ENCODE assay signal across 14 cellular contexts in the genomic region with DNA sequence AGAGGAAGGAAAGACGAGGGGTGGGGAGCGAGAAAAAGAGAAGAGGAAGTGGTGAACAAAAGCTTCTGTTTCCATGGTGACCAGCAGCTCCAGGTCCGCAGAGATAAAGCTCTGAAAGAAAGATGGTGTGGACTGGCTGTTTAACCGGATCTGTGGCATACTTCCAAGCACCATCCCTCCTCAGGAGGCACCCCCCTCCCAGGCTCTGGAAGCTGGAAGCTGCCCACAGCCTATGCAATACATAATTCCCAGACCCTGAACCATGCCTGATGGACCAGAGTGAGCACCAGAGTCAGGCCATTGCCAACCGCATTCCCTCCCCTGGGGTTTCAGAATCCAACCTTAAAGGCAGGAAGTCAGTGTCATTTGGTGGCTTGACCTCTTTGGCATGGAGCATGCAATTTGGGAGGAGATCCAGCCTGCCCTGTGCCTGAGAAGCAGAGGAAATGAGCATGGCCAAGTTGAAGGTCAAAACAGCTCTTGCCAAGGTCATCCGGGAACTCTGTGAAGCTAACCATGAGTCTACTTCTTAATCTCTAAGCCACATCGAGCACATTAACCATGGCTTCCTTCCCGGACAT. TPM values are rescaled to one million over a fixed set of nuclear protein-coding genes. Genes with fewer than 3 reads are reported as not detected.
DNase-seq lines count a peak whose midpoint lies in the region; ATAC-seq and TF ChIP-seq lines count a peak whose summit lies in the region.
"Had no signal": no experiment of that assay in that cellular context is flagged by ENCODE, and none has a peak within 500 bp of the region (broad histone marks: within the 10 kb centered on the region; RNA-seq: fewer than 3 reads in every experiment).

No MANE protein-coding gene starts in this region.

- 0 out of 2 replicates have a peak, but pooled peaks cover 2% of the 10 kb centered on the region for H3K4me1 ChIP-seq in Karpas-422 (ENCODE audit: low read length)
- no peaks in the 10 kb centered on the region for H3K4me1 ChIP-seq in MM.1S (ENCODE audit: low read length)
- H3K4me1 ChIP-seq: breast epithelium, Caco-2 had no signal

- no peaks in the 10 kb centered on the region for H3K9me3 Mint-ChIP-seq in activated T-helper 2 cell treated with anti-CD3 and anti-CD28 coated beads, Interferon-gamma antibody, Interleukin-2, Interleukin-4, amounts not matched to agents 10 μg/mL and 5 μg/mL and 100 μg/mL, durations not matched to agents 14 hours and 24 hours and 36 hours

- TF ChIP-seq CTCF in astrocyte of the cerebellum (IDR thresholded peaks at IDR 0.05; ENCODE audit: low read depth, low read length, missing control alignments) (no peak), MM.1S (IDR thresholded peaks at IDR 0.05; ENCODE audit: low read length) (no peak)

- H4K20me1 ChIP-seq in Karpas-422 (ENCODE audit: insufficient read depth, low read depth, low read length) = no peaks in the 10 kb centered on the region
- no peaks in the 10 kb centered on the region for H4K20me1 ChIP-seq in MM.1S (ENCODE audit: insufficient read depth, low read length)

- no peaks in the 10 kb centered on the region for H3K36me3 Mint-ChIP-seq in activated T-helper 2 cell treated with anti-CD3 and anti-CD28 coated beads, Interferon-gamma antibody, Interleukin-2, Interleukin-4, amounts not matched to agents 10 μg/mL and 5 μg/mL and 100 μg/mL, durations not matched to agents 14 hours and 24 hours and 36 hours (ENCODE audit: low read depth)

- intact Hi-C loops in activated T-helper 2 cell treated with anti-CD3 and anti-CD28 coated beads, Interferon-gamma antibody, Interleukin-2, Interleukin-4, amounts not matched to agents 10 μg/mL and 5 μg/mL and 100 μg/mL, durations not matched to agents 14 hours and 24 hours and 36 hours (cut with micrococcal nuclease) = no loop called here

- H3K4me3 Mint-ChIP-seq in activated T-helper 2 cell treated with anti-CD3 and anti-CD28 coated beads, Interferon-gamma antibody, Interleukin-2, Interleukin-4, amounts not matched to agents 10 μg/mL and 5 μg/mL and 100 μg/mL, durations not matched to agents 14 hours and 24 hours and 36 hours (ENCODE audit: low read depth) = no peak overlapping the region

- H3K9me3 ChIP-seq in Karpas-422 (ENCODE audit: low read length) = no peaks in the 10 kb centered on the region
- no peaks in the 10 kb centered on the region for H3K9me3 ChIP-seq in MM.1S (replicated peaks; ENCODE audit: insufficient read depth, low read length)
- H3K9me3 ChIP-seq: Caco-2 had no signal

- H3K4me3 ChIP-seq in Karpas-422 (ENCODE audit: low read length) = no peak overlapping the region
- H3K4me3 ChIP-seq in astrocyte of the cerebellum (ENCODE audit: low read depth, low read length) = no peak overlapping the region
- H3K4me3 ChIP-seq in MM.1S (ENCODE audit: low read length) = no peak overlapping the region
- H3K4me3 ChIP-seq: breast epithelium had no signal

- no peaks in the 10 kb centered on the region for H3F3A ChIP-seq in MM.1S (ENCODE audit: insufficient read depth, low read length)

- H3K36me3 ChIP-seq in Karpas-422 (ENCODE audit: insufficient read depth, low read length) (no peaks in the 10 kb centered on the region), MM.1S (replicated peaks; ENCODE audit: insufficient read depth, low read length) (no peaks in the 10 kb centered on the region)
- H3K36me3 ChIP-seq: breast epithelium had no signal

- H3K9ac ChIP-seq in Karpas-422 (ENCODE audit: low read length) = no peak overlapping the region
- no peak overlapping the region for H3K9ac ChIP-seq in MM.1S (ENCODE audit: low read length)

- H3K9me2 ChIP-seq in Karpas-422 (replicated peaks; ENCODE audit: insufficient read depth, low read length) = no peaks in the 10 kb centered on the region
- H3K9me2 ChIP-seq in MM.1S (replicated peaks; ENCODE audit: insufficient read depth, low read length) = no peaks in the 10 kb centered on the region

- in situ Hi-C loops in astrocyte of the cerebellum (cut with HindIII; ENCODE audit: low sequenced_read_pairs) = loop anchor here (5.0 kb wide), 1 partner anchor 56 kb away; no protein-coding TSS in a partner anchor

- H3K27ac ChIP-seq in Karpas-422 (ENCODE audit: low read length) (no peak overlapping the region), MM.1S (ENCODE audit: low read length) (no peak overlapping the region)
- H3K27ac ChIP-seq: VCaP had no signal

- H3K27me3 ChIP-seq in Karpas-422 (ENCODE audit: low read length) (no peaks in the 10 kb centered on the region), MM.1S (replicated peaks; ENCODE audit: insufficient read depth, low read length) (peaks cover 5% of the 10 kb centered on the region; the same call in 1 of the 2 replicates)

- H3K27ac Mint-ChIP-seq in activated T-helper 2 cell treated with anti-CD3 and anti-CD28 coated beads, Interferon-gamma antibody, Interleukin-2, Interleukin-4, amounts not matched to agents 10 μg/mL and 5 μg/mL and 100 μg/mL, durations not matched to agents 14 hours and 24 hours and 36 hours = no peak overlapping the region

- DNase-seq in EH (ENCODE audit: low read depth) (peak; percentile 51), Karpas-422 (peak; percentile 51), astrocyte of the cerebellum (ENCODE audit: low read depth) (peak; percentile 13), middle frontal gyrus (ENCODE audit: extremely low spot score, low spot score) (peak; percentile 40), MM.1S (no peak)
- DNase-seq in activated T-cell treated with anti-CD3 and anti-CD28 coated beads, Interleukin-2, amount 50 U/mL, for 1 hour = no peak
- DNase-seq in activated T-helper 2 cell treated with anti-CD3 and anti-CD28 coated beads, Interferon-gamma antibody, Interleukin-2, Interleukin-4, amounts not matched to agents 10 μg/mL and 5 μg/mL and 100 μg/mL, durations not matched to agents 14 hours and 24 hours and 36 hours (ENCODE audit: low spot score) = no peak
- DNase-seq: Caco-2, erythroblast, islet precursor cell, occipital lobe had no signal

- H3K4me1 Mint-ChIP-seq in activated T-helper 2 cell treated with anti-CD3 and anti-CD28 coated beads, Interferon-gamma antibody, Interleukin-2, Interleukin-4, amounts not matched to agents 10 μg/mL and 5 μg/mL and 100 μg/mL, durations not matched to agents 14 hours and 24 hours and 36 hours (ENCODE audit: low read depth) = peaks cover 2% of the 10 kb centered on the region

- H3K27me3 Mint-ChIP-seq in activated T-helper 2 cell treated with anti-CD3 and anti-CD28 coated beads, Interferon-gamma antibody, Interleukin-2, Interleukin-4, amounts not matched to agents 10 μg/mL and 5 μg/mL and 100 μg/mL, durations not matched to agents 14 hours and 24 hours and 36 hours (ENCODE audit: low read depth) = no peaks in the 10 kb centered on the region

- no peak for ATAC-seq in HG02938 (IDR thresholded peaks at IDR 0.05; ENCODE audit: unreplicated experiment)

- no peak overlapping the region for H3K4me2 ChIP-seq in Karpas-422 (ENCODE audit: low read depth, low read length, poor library complexity, severe bottlenecking)
- H3K4me2 ChIP-seq in MM.1S (ENCODE audit: low read depth, low read length) = no peak overlapping the region

- H3K79me2 ChIP-seq in Karpas-422 (ENCODE audit: low read length) (no peaks in the 10 kb centered on the region), MM.1S (ENCODE audit: low read length) (no peaks in the 10 kb centered on the region)

- H2AFZ ChIP-seq in Karpas-422 (ENCODE audit: low read length) (no peak overlapping the region), MM.1S (ENCODE audit: low read length) (no peak overlapping the region)

RNA-seq across cellular contexts. Expression of a gene that starts 22.2 kb away (rescaled TPM):
- not detected in 2 replicates for total RNA-seq in Karpas-422 (2014; rRNA removed; shearing (Covaris generic); ENCODE audit: low replicate concordance)
- total RNA-seq in activated T-helper 2 cell treated with anti-CD3 and anti-CD28 coated beads, Interferon-gamma antibody, Interleukin-2, Interleukin-4, amounts not matched to agents 10 μg/mL and 5 μg/mL and 100 μg/mL, durations not matched to agents 14 hours and 24 hours and 36 hours = not detected in 2 replicates
- total RNA-seq: Caco-2 had no signal

Comparison
In these comparisons a context has a peak if more than half of its experiments do, and no peak if none do; other contexts are left out.
1. DNase-seq: peak in EH (single experiment), Karpas-422 (single experiment), astrocyte of the cerebellum (single experiment) and middle frontal gyrus (single experiment); none in activated T-cell treated with anti-CD3 and anti-CD28 coated beads, Interleukin-2, amount 50 U/mL, for 1 hour (single experiment), MM.1S (single experiment) and activated T-helper 2 cell treated with anti-CD3 and anti-CD28 coated beads, Interferon-gamma antibody, Interleukin-2, Interleukin-4, amounts not matched to agents 10 μg/mL and 5 μg/mL and 100 μg/mL, durations not matched to agents 14 hours and 24 hours and 36 hours (single experiment).